ENCODE assay signal across 31 cellular contexts in genomic region chr3:171435143-171435542, GRCh38.
"Had no signal": no experiment of that assay in that cellular context is flagged by ENCODE, and none has a peak within 500 bp of the region (broad histone marks: within the 10 kb centered on the region; RNA-seq: fewer than 3 reads in every experiment).

No MANE protein-coding gene starts in this region.

- H3K4me3 Mint-ChIP-seq: mesothelial cell of epicardium; naive B cell; nephron progenitor cell; stimulated activated memory B cell treated with anti-CD40 and anti-IgM and Interleukin-4, amounts not matched to agents 10 μg/mL and 1 μg/mL and 100 μg/mL, for 72 hours; type B pancreatic cell had no signal

- H3K27me3 Mint-ChIP-seq: stimulated activated memory B cell treated with anti-CD40 and anti-IgM and Interleukin-4, amounts not matched to agents 10 μg/mL and 1 μg/mL and 100 μg/mL, for 72 hours; type B pancreatic cell had no signal

- H3K4me1 ChIP-seq: esophagus squamous epithelium, lower lobe of right lung, testis had no signal

- H3K9me3 Mint-ChIP-seq: mesothelial cell of epicardium; naive B cell; stimulated activated memory B cell treated with anti-CD40 and anti-IgM and Interleukin-4, amounts not matched to agents 10 μg/mL and 1 μg/mL and 100 μg/mL, for 72 hours; type B pancreatic cell had no signal

- H3K4me1 Mint-ChIP-seq: mesothelial cell of epicardium; naive B cell; stimulated activated memory B cell treated with anti-CD40 and anti-IgM and Interleukin-4, amounts not matched to agents 10 μg/mL and 1 μg/mL and 100 μg/mL, for 72 hours had no signal

- H3K27ac ChIP-seq: coronary artery, esophagus squamous epithelium, heart right ventricle, lower lobe of right lung, ovary, psoas muscle, sigmoid colon, testis, tibial artery had no signal

- H3K9me3 ChIP-seq: esophagus squamous epithelium, lower lobe of right lung, mucosa of descending colon, ovary, psoas muscle, sigmoid colon, testis, tibial artery had no signal

- H3K4me3 ChIP-seq: coronary artery, esophagus squamous epithelium, heart right ventricle, lower lobe of right lung, mucosa of descending colon, ovary, psoas muscle, sigmoid colon, testis, tibial artery had no signal

- H3K27ac Mint-ChIP-seq: mesothelial cell of epicardium; naive B cell; nephron progenitor cell; stimulated activated memory B cell treated with anti-CD40 and anti-IgM and Interleukin-4, amounts not matched to agents 10 μg/mL and 1 μg/mL and 100 μg/mL, for 72 hours; type B pancreatic cell had no signal

- H3K36me3 Mint-ChIP-seq: mesothelial cell of epicardium; naive B cell; stimulated activated memory B cell treated with anti-CD40 and anti-IgM and Interleukin-4, amounts not matched to agents 10 μg/mL and 1 μg/mL and 100 μg/mL, for 72 hours; type B pancreatic cell had no signal

- H3K36me3 ChIP-seq: esophagus squamous epithelium, heart right ventricle, lower lobe of right lung, ovary, sigmoid colon, tibial artery had no signal

- DNase-seq: dermis blood vessel endothelial cell; effector memory CD4-positive, alpha-beta T cell; erythroblast; esophagus squamous epithelium; foreskin melanocyte; glutamatergic neuron; heart right ventricle; hippocampal formation; left ventricle myocardium superior; lower lobe of right lung; mucosa of descending colon; naive B cell; nephron progenitor cell; nucleus accumbens; ovary; posterior cingulate gyrus; psoas muscle; right cardiac atrium; sigmoid colon; stimulated activated CD4-positive, alpha-beta T cell treated with anti-CD3 and anti-CD28 coated beads, Interleukin-2, amount 100 ng/mL, for 24 hours; stimulated activated CD4-positive, alpha-beta T cell treated with anti-CD3 and anti-CD28 coated beads, Interleukin-4, amount 100 ng/mL, for 24 hours; stimulated activated naive CD8-positive, alpha-beta T cell treated with anti-CD3 and anti-CD28 coated beads, Interleukin-15, Interleukin-2, amounts not matched to agents 100 U/mL and 50 U/mL, for 24 hours; substantia nigra; testis; tibial artery had no signal

- ATAC-seq: heart right ventricle; left ventricle myocardium superior; lower lobe of right lung; mucosa of descending colon; psoas muscle; right cardiac atrium; stimulated activated memory B cell treated with anti-CD40 and anti-IgM and Interleukin-4, amounts not matched to agents 10 μg/mL and 1 μg/mL and 100 μg/mL, for 72 hours; stimulated activated naive CD8-positive, alpha-beta T cell treated with anti-CD3 and anti-CD28 coated beads, Interleukin-15, Interleukin-2, amounts not matched to agents 100 U/mL and 50 U/mL, for 24 hours had no signal

- H3K27me3 ChIP-seq: esophagus squamous epithelium, heart right ventricle, ovary, sigmoid colon, testis, tibial artery had no signal

- FAIRE-seq: endometrium, keratinocyte had no signal
